13 cellular contexts compared by ENCODE assay signal in the genomic region with DNA sequence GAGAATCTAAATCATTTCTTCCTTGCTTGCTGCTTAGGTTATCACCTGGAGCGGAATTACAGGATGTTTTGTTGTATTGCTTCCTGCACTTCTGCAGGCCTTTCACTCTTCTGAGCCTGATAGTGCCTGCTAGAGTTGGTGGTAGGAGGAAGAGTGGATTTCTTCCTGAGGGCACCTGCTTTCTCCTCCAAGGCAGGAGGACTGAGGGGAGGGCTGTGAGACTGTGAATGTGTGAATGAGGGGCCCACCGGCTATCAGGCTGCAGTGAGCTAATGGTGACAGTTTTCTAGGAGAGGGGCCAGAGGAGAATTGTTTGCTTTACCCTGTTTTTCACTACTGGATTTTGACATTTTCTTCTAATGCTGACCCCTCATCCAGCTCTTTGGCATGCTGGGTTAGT. TPM values are rescaled to one million over a fixed set of nuclear protein-coding genes. Genes with fewer than 3 reads are reported as not detected.
DNase-seq lines count a peak whose midpoint lies in the region; ATAC-seq and TF ChIP-seq lines count a peak whose summit lies in the region.
"Had no signal": no experiment of that assay in that cellular context is flagged by ENCODE, and none has a peak within 500 bp of the region (broad histone marks: within the 10 kb centered on the region; RNA-seq: fewer than 3 reads in every experiment).

No MANE protein-coding gene starts in this region.

- peaks cover 11 to 42% of the 10 kb centered on the region in 2 donors for H3K4me1 ChIP-seq in thyroid gland

- CTCF ChIA-PET in activated CD8-positive, alpha-beta T cell treated with anti-CD3 and anti-CD28 coated beads for 36 hours (lab: Charles Lee), result interaction anchor here (1.0 to 10.3 kb wide), 4 partner anchors 9 to 49 kb away, joined by 3 to 223 read pairs (median 3); a partner anchor contains a TSS
- CTCF ChIA-PET in activated CD8-positive, alpha-beta T cell treated with anti-CD3 and anti-CD28 coated beads, Interleukin-2, amount 10 ng/mL, durations not matched to agents 7 days and 5 days (lab: Charles Lee), result interaction anchor here (1.0 to 9.3 kb wide), 4 partner anchors 14 to 44 kb away, joined by 3 to 261 read pairs (median 4); a partner anchor contains a TSS
- CTCF ChIA-PET in MCF 10A (lab: Yijun Ruan, JAX), result interaction anchor here (0.6 to 14.5 kb wide), 3 partner anchors 40 to 78 kb away, joined by 3 to 564 read pairs (median 3); a partner anchor contains a TSS

- intact Hi-C loops in activated CD8-positive, alpha-beta T cell treated with anti-CD3 and anti-CD28 coated beads for 36 hours (cut with micrococcal nuclease), result loop anchor here (5.0 kb wide), 2 partner anchors 39 to 99 kb away; a partner anchor contains a TSS
- intact Hi-C loops in MCF 10A (cut with micrococcal nuclease) (loop anchor here (1.0 to 5.0 kb wide), 2 partner anchors 45 to 309 kb away; no protein-coding TSS in a partner anchor), thyroid gland (cut with DNase I) (loop anchor here (5.0 kb wide), 2 partner anchors 39 to 99 kb away; a partner anchor contains a TSS)

- peak overlapping the region; percentile 24 for H3K4me3 Mint-ChIP-seq in activated CD8-positive, alpha-beta T cell treated with anti-CD3 and anti-CD28 coated beads for 36 hours
- no peak overlapping the region for H3K4me3 Mint-ChIP-seq in activated CD8-positive, alpha-beta T cell treated with anti-CD3 and anti-CD28 coated beads, Interleukin-2, amount 10 ng/mL, durations not matched to agents 7 days and 5 days
- H3K4me3 Mint-ChIP-seq in MCF 10A (ENCODE audit: unreplicated experiment) (peak overlapping the region; percentile 81), memory B cell (peak overlapping the region; percentile 21)

- WGBS in thyroid gland, 2 donors, result 76 to 86% methylated on average over 2 of the region's 2 CpGs

- H3K9me3 Mint-ChIP-seq in activated CD8-positive, alpha-beta T cell treated with anti-CD3 and anti-CD28 coated beads for 36 hours, result no peaks in the 10 kb centered on the region
- H3K9me3 Mint-ChIP-seq in activated CD8-positive, alpha-beta T cell treated with anti-CD3 and anti-CD28 coated beads, Interleukin-2, amount 10 ng/mL, durations not matched to agents 7 days and 5 days (ENCODE audit: insufficient read depth), result no peaks in the 10 kb centered on the region
- H3K9me3 Mint-ChIP-seq in MCF 10A (ENCODE audit: unreplicated experiment) (no peaks in the 10 kb centered on the region), memory B cell (no peaks in the 10 kb centered on the region)
- H3K9me3 Mint-ChIP-seq: activated naive CD8-positive, alpha-beta T cell treated with anti-CD3 and anti-CD28 coated beads for 36 hours; stimulated activated naive CD8-positive, alpha-beta T cell treated with anti-CD3 and anti-CD28 coated beads, Interleukin-15, Interleukin-2, amounts not matched to agents 100 ng/mL and 50 ng/mL, for 24 hours had no signal

- BruUV-seq in MCF 10A (replicated peaks; lab: Mats Ljungman, UMichigan), result no TSS peak

- no peak for TF ChIP-seq POLR2A in thyroid gland (IDR thresholded peaks at IDR 0.05)

- H3K27ac ChIP-seq in thyroid gland, result peak overlapping the region; percentile 93 to 97 (median 97)
- H3K27ac ChIP-seq: WERI-Rb-1 had no signal

- H3K9me3 ChIP-seq in thyroid gland, result no peaks in the 10 kb centered on the region

- TF ChIP-seq CTCF in activated CD8-positive, alpha-beta T cell treated with anti-CD3 and anti-CD28 coated beads for 36 hours (IDR thresholded peaks at IDR 0.05), result no peak
- TF ChIP-seq CTCF in MCF 10A (IDR thresholded peaks at IDR 0.05; ENCODE audit: unreplicated experiment), result no peak
- TF ChIP-seq CTCF in thyroid gland (IDR thresholded peaks at IDR 0.05), result no peak

- no peaks in the 10 kb centered on the region for H3K36me3 Mint-ChIP-seq in activated CD8-positive, alpha-beta T cell treated with anti-CD3 and anti-CD28 coated beads for 36 hours (ENCODE audit: low read depth)
- H3K36me3 Mint-ChIP-seq in activated CD8-positive, alpha-beta T cell treated with anti-CD3 and anti-CD28 coated beads, Interleukin-2, amount 10 ng/mL, durations not matched to agents 7 days and 5 days (ENCODE audit: low read depth), result no peaks in the 10 kb centered on the region
- peaks cover 11% of the 10 kb centered on the region for H3K36me3 Mint-ChIP-seq in MCF 10A (ENCODE audit: insufficient read depth, unreplicated experiment)
- H3K36me3 Mint-ChIP-seq in memory B cell, result no peaks in the 10 kb centered on the region
- H3K36me3 Mint-ChIP-seq: activated naive CD8-positive, alpha-beta T cell treated with anti-CD3 and anti-CD28 coated beads for 36 hours had no signal

- POLR2A ChIA-PET in activated CD8-positive, alpha-beta T cell treated with anti-CD3 and anti-CD28 coated beads for 36 hours (lab: Charles Lee), result no interaction called here
- POLR2A ChIA-PET in activated CD8-positive, alpha-beta T cell treated with anti-CD3 and anti-CD28 coated beads, Interleukin-2, amount 10 ng/mL, durations not matched to agents 7 days and 5 days (lab: Charles Lee), result interaction anchor here (0.7 kb wide), 1 partner anchor 49 kb away, joined by 3 read pairs; no protein-coding TSS in a partner anchor
- POLR2A ChIA-PET in MCF 10A (lab: Yijun Ruan, JAX), result interaction anchor here (0.7 to 11.0 kb wide), 5 partner anchors 10 to 40 kb away, joined by 3 to 513 read pairs (median 7); a partner anchor contains a TSS

- H3K27me3 ChIP-seq in thyroid gland, result no peaks in the 10 kb centered on the region

- no peak overlapping the region for H3K27ac Mint-ChIP-seq in activated CD8-positive, alpha-beta T cell treated with anti-CD3 and anti-CD28 coated beads for 36 hours
- H3K27ac Mint-ChIP-seq in activated CD8-positive, alpha-beta T cell treated with anti-CD3 and anti-CD28 coated beads, Interleukin-2, amount 10 ng/mL, durations not matched to agents 7 days and 5 days, result no peak overlapping the region
- H3K27ac Mint-ChIP-seq in MCF 10A (ENCODE audit: low read depth, unreplicated experiment) (peak overlapping the region; percentile 97), memory B cell (no peak overlapping the region)
- H3K27ac Mint-ChIP-seq: activated naive CD8-positive, alpha-beta T cell treated with anti-CD3 and anti-CD28 coated beads for 36 hours; stimulated activated naive CD8-positive, alpha-beta T cell treated with anti-CD3 and anti-CD28 coated beads, Interleukin-15, Interleukin-2, amounts not matched to agents 100 ng/mL and 50 ng/mL, for 24 hours had no signal

- H3K27me3 Mint-ChIP-seq in activated CD8-positive, alpha-beta T cell treated with anti-CD3 and anti-CD28 coated beads for 36 hours, result peaks cover 32% of the 10 kb centered on the region
- H3K27me3 Mint-ChIP-seq in activated CD8-positive, alpha-beta T cell treated with anti-CD3 and anti-CD28 coated beads, Interleukin-2, amount 10 ng/mL, durations not matched to agents 7 days and 5 days (ENCODE audit: low read depth), result peaks cover 18% of the 10 kb centered on the region
- H3K27me3 Mint-ChIP-seq in MCF 10A (ENCODE audit: insufficient read depth, unreplicated experiment), result no peaks in the 10 kb centered on the region
- H3K27me3 Mint-ChIP-seq in memory B cell, result peaks cover 12% of the 10 kb centered on the region

- no peak for DNase-seq in activated CD8-positive, alpha-beta T cell treated with anti-CD3 and anti-CD28 coated beads for 36 hours
- no peak for DNase-seq in activated CD8-positive, alpha-beta T cell treated with anti-CD3 and anti-CD28 coated beads, Interleukin-2, amount 10 ng/mL, durations not matched to agents 7 days and 5 days
- DNase-seq in MCF 10A (ENCODE audit: unreplicated experiment) (no peak), memory B cell (ENCODE audit: low spot score in 2 of 2) (no peak), thyroid gland (no peak), NCI-H2029 treated with DMSO at 0.1 percent for 48 hours (lab: John Stamatoyannopoulos, UW) (no peak), T-helper 9 cell (no peak), NCI-H748 (lab: John Stamatoyannopoulos, UW; ENCODE audit: unreplicated experiment) (no peak)
- DNase-seq: activated naive CD8-positive, alpha-beta T cell treated with anti-CD3 and anti-CD28 coated beads for 36 hours; erythroblast; NCI-H1436; WERI-Rb-1 had no signal

- H3K36me3 ChIP-seq in thyroid gland, result no peaks in the 10 kb centered on the region

- ATAC-seq in activated CD8-positive, alpha-beta T cell treated with anti-CD3 and anti-CD28 coated beads for 36 hours, result no peak
- no peak for ATAC-seq in activated CD8-positive, alpha-beta T cell treated with anti-CD3 and anti-CD28 coated beads, Interleukin-2, amount 10 ng/mL, durations not matched to agents 7 days and 5 days
- no peak for ATAC-seq in memory B cell (ENCODE audit: low read depth)

- H3K4me1 Mint-ChIP-seq in activated CD8-positive, alpha-beta T cell treated with anti-CD3 and anti-CD28 coated beads for 36 hours (ENCODE audit: low read depth), result peaks cover 4% of the 10 kb centered on the region
- peaks cover 6% of the 10 kb centered on the region for H3K4me1 Mint-ChIP-seq in activated CD8-positive, alpha-beta T cell treated with anti-CD3 and anti-CD28 coated beads, Interleukin-2, amount 10 ng/mL, durations not matched to agents 7 days and 5 days (ENCODE audit: low read depth)
- H3K4me1 Mint-ChIP-seq in MCF 10A (ENCODE audit: insufficient read depth, unreplicated experiment) (peaks cover 31% of the 10 kb centered on the region), memory B cell (peaks cover 9% of the 10 kb centered on the region)

- H3K4me3 ChIP-seq in thyroid gland (replicated peaks in 1 of 3), result no peak overlapping the region

RNA-seq across cellular contexts. Expression of a gene that starts 39.0 kb away (rescaled TPM):
- 1 to 10 TPM; 9.1 to 9.4 TPM for total RNA-seq in activated CD8-positive, alpha-beta T cell treated with anti-CD3 and anti-CD28 coated beads for 36 hours
- total RNA-seq in activated CD8-positive, alpha-beta T cell treated with anti-CD3 and anti-CD28 coated beads, Interleukin-2, amount 10 ng/mL, durations not matched to agents 7 days and 5 days, result 1 to 10 TPM; 3.1 to 5.1 TPM
- total RNA-seq in MCF 10A (2022) (21.0 and 47.3 TPM in 2 replicates), thyroid gland (10 to 100 TPM; 30.5 to 41.3 (median 38.2) TPM)

RNA-seq across cellular contexts. Expression of a gene that starts 49.1 kb away (rescaled TPM):
- 10 to 100 TPM; 50.3 to 51.4 TPM for total RNA-seq in activated CD8-positive, alpha-beta T cell treated with anti-CD3 and anti-CD28 coated beads for 36 hours
- 10 to 100 TPM; 35.4 to 36.7 TPM for total RNA-seq in activated CD8-positive, alpha-beta T cell treated with anti-CD3 and anti-CD28 coated beads, Interleukin-2, amount 10 ng/mL, durations not matched to agents 7 days and 5 days
- total RNA-seq in MCF 10A (2022) (43.3 and 46.7 TPM in 2 replicates), thyroid gland (10 to 100 TPM; 33.9 to 52.0 (median 39.0) TPM)

RNA-seq across cellular contexts. Expression of a gene that starts 57.4 kb away (rescaled TPM):
- total RNA-seq in activated CD8-positive, alpha-beta T cell treated with anti-CD3 and anti-CD28 coated beads for 36 hours, result not detected
- total RNA-seq in activated CD8-positive, alpha-beta T cell treated with anti-CD3 and anti-CD28 coated beads, Interleukin-2, amount 10 ng/mL, durations not matched to agents 7 days and 5 days, result not detected
- total RNA-seq in MCF 10A (2022) (1.3 and 2.0 TPM in 2 replicates), thyroid gland (10 to 100 TPM; 21.7 to 33.4 (median 24.9) TPM)
- total RNA-seq: activated naive CD8-positive, alpha-beta T cell treated with anti-CD3 and anti-CD28 coated beads for 36 hours had no signal
